Comparison of ENCODE assay signal across 22 cellular contexts in genomic region chr6:76631641-76632040, GRCh38.
"Had no signal": no experiment of that assay in that cellular context is flagged by ENCODE, and none has a peak within 500 bp of the region (broad histone marks: within the 10 kb centered on the region; RNA-seq: fewer than 3 reads in every experiment).

No MANE protein-coding gene starts in this region.

- H2AFZ ChIP-seq: neural progenitor cell had no signal

- H3K4me1 Mint-ChIP-seq: naive B cell; natural killer cell; nephron progenitor cell; neural progenitor cell; stimulated activated effector memory CD8-positive, alpha-beta T cell treated with anti-CD3 and anti-CD28 coated beads, Interleukin-12 subunit alpha, Interleukin-12 subunit beta, amount 100 ng/mL, for 72 hours had no signal

- H3K4me3 Mint-ChIP-seq: mesothelial cell of epicardium; naive B cell; natural killer cell; nephron progenitor cell; neural progenitor cell; stimulated activated effector memory CD8-positive, alpha-beta T cell treated with anti-CD3 and anti-CD28 coated beads, Interleukin-12 subunit alpha, Interleukin-12 subunit beta, amount 100 ng/mL, for 72 hours; stimulated activated naive CD8-positive, alpha-beta T cell treated with anti-CD3 and anti-CD28 coated beads, Interleukin-15, Interleukin-2, amounts not matched to agents 100 ng/mL and 50 ng/mL, for 24 hours had no signal

- H3K4me2 ChIP-seq: neural progenitor cell had no signal

- H3K9ac ChIP-seq: neural progenitor cell had no signal

- H3K4me1 ChIP-seq: left ventricle myocardium inferior, neural progenitor cell, right atrium auricular region, right lobe of liver, spleen, suprapubic skin, tibial artery, upper lobe of right lung had no signal

- DNase-seq: islet precursor cell; left ventricle myocardium inferior; naive B cell; natural killer cell; nephron progenitor cell; ovary; right lobe of liver; spleen; stimulated activated CD4-positive, alpha-beta T cell treated with anti-CD3 and anti-CD28 coated beads, Interleukin-4, amount 100 ng/mL, for 24 hours; stimulated activated naive CD4-positive, alpha-beta T cell; tibial artery; upper lobe of right lung had no signal

- H3K36me3 Mint-ChIP-seq: mesothelial cell of epicardium; naive B cell; neural progenitor cell; stimulated activated effector memory CD8-positive, alpha-beta T cell treated with anti-CD3 and anti-CD28 coated beads, Interleukin-12 subunit alpha, Interleukin-12 subunit beta, amount 100 ng/mL, for 72 hours had no signal

- H3K27ac ChIP-seq: left ventricle myocardium inferior, neural progenitor cell, ovary, right atrium auricular region, right lobe of liver, skin epidermis, spleen, suprapubic skin, thoracic aorta, tibial artery, upper lobe of right lung had no signal

- H3K27me3 ChIP-seq: neural progenitor cell, ovary, right atrium auricular region, right lobe of liver, spleen, suprapubic skin, tibial artery, upper lobe of right lung had no signal

- H3K27ac Mint-ChIP-seq: mesothelial cell of epicardium; naive B cell; natural killer cell; nephron progenitor cell; neural progenitor cell; progenitor cell of endocrine pancreas; stimulated activated effector memory CD8-positive, alpha-beta T cell treated with anti-CD3 and anti-CD28 coated beads, Interleukin-12 subunit alpha, Interleukin-12 subunit beta, amount 100 ng/mL, for 72 hours; stimulated activated naive CD8-positive, alpha-beta T cell treated with anti-CD3 and anti-CD28 coated beads, Interleukin-15, Interleukin-2, amounts not matched to agents 100 ng/mL and 50 ng/mL, for 24 hours had no signal

- H3K9me3 ChIP-seq: ovary, right atrium auricular region, right lobe of liver, suprapubic skin, thoracic aorta, tibial artery, upper lobe of right lung had no signal

- H3K27me3 Mint-ChIP-seq: naive B cell; progenitor cell of endocrine pancreas; stimulated activated naive CD8-positive, alpha-beta T cell treated with anti-CD3 and anti-CD28 coated beads, Interleukin-15, Interleukin-2, amounts not matched to agents 100 ng/mL and 50 ng/mL, for 24 hours had no signal

- H3K4me3 ChIP-seq: left ventricle myocardium inferior, lung, neural progenitor cell, ovary, right atrium auricular region, right lobe of liver, skin epidermis, spleen, suprapubic skin, thoracic aorta, tibial artery, upper lobe of right lung had no signal

- H3K36me3 ChIP-seq: left ventricle myocardium inferior, neural progenitor cell, ovary, right atrium auricular region, right lobe of liver, spleen, suprapubic skin, thoracic aorta, tibial artery, upper lobe of right lung had no signal
